In genomic region chr1:17952506-17952905, GRCh38 we compare ENCODE assay signal across 20 cellular contexts.
DNase-seq lines count a peak whose midpoint lies in the region; ATAC-seq and TF ChIP-seq lines count a peak whose summit lies in the region.
"Had no signal": no experiment of that assay in that cellular context is flagged by ENCODE, and none has a peak within 500 bp of the region (broad histone marks: within the 10 kb centered on the region; RNA-seq: fewer than 3 reads in every experiment).

No MANE protein-coding gene starts in this region.

- no peaks in the 10 kb centered on the region for H3K36me3 ChIP-seq in H7 (replicated peaks; ENCODE audit: control insufficient read depth, insufficient read depth, low read length)
- H3K36me3 ChIP-seq: BE2C, BLaER1 had no signal

- TF ChIP-seq CTCF in neural crest cell (conservative IDR thresholded peaks at IDR 0.05) = no peak

- in situ Hi-C loops in G401 (cut with HindIII; ENCODE audit: low sequenced_read_pairs) = no loop called here

- ATAC-seq in left lobe of liver (no peak), GM21737 (IDR thresholded peaks at IDR 0.05; ENCODE audit: unreplicated experiment) (no peak)
- ATAC-seq: GM12878 had no signal

- no peaks in the 10 kb centered on the region for H3K9me3 Mint-ChIP-seq in neural crest cell
- H3K9me3 Mint-ChIP-seq: CD4-positive, alpha-beta memory T cell; CD4-positive, CD25-positive, alpha-beta regulatory T cell; CD8-positive, alpha-beta memory T cell had no signal

- H3K4me3 Mint-ChIP-seq in neural crest cell = no peak overlapping the region
- H3K4me3 Mint-ChIP-seq: CD14-positive monocyte; CD4-positive, alpha-beta memory T cell; CD4-positive, CD25-positive, alpha-beta regulatory T cell; CD8-positive, alpha-beta memory T cell had no signal

- no peak overlapping the region for H3K4me3 ChIP-seq in H7 (ENCODE audit: insufficient read depth, low read depth, low read length)
- H3K4me3 ChIP-seq: BLaER1, GM12878 had no signal

- H3K36me3 Mint-ChIP-seq in neural crest cell (ENCODE audit: low read depth) = no peaks in the 10 kb centered on the region
- H3K36me3 Mint-ChIP-seq: CD14-positive monocyte; CD4-positive, alpha-beta memory T cell; CD4-positive, CD25-positive, alpha-beta regulatory T cell; CD8-positive, alpha-beta memory T cell had no signal

- H3K27me3 ChIP-seq in H7 (ENCODE audit: control insufficient read depth, insufficient read depth, low read length) = no peaks in the 10 kb centered on the region; the same call in 1 of the 2 replicates
- H3K27me3 ChIP-seq: BE2C, BLaER1 had no signal

- H3K27me3 Mint-ChIP-seq in neural crest cell (ENCODE audit: low read depth) = peaks cover 31% of the 10 kb centered on the region

- DNase-seq in H7 (peak; percentile 32), neural crest cell (ENCODE audit: low read depth, low spot score) (no peak), posterior vena cava (ENCODE audit: low spot score) (peak; percentile 38), G401 (ENCODE audit: low spot score) (no peak), left lobe of liver (ENCODE audit: low spot score) (no peak)
- DNase-seq: 8988T; ACHN; BE2C; C1 segment of cervical spinal cord; Caco-2; Calu3; CD4-positive, alpha-beta memory T cell; CD4-positive, CD25-positive, alpha-beta regulatory T cell; CD8-positive, alpha-beta memory T cell; DMS79 treated with DMSO at 0.1 percent for 48 hours; GDM1 had no signal

- peaks cover 4% of the 10 kb centered on the region for H3K4me1 Mint-ChIP-seq in neural crest cell
- H3K4me1 Mint-ChIP-seq: CD14-positive monocyte; CD8-positive, alpha-beta memory T cell had no signal

- H3K27ac Mint-ChIP-seq in neural crest cell (ENCODE audit: unreplicated experiment) = peak overlapping the region; percentile 24
- H3K27ac Mint-ChIP-seq: CD14-positive monocyte; CD4-positive, alpha-beta memory T cell; CD4-positive, CD25-positive, alpha-beta regulatory T cell had no signal

- intact Hi-C loops in posterior vena cava (cut with DNase I) = no loop called here

Comparison
In these comparisons a context has a peak if more than half of its experiments do, and no peak if none do; other contexts are left out.
1. DNase-seq: peak in H7 (single experiment) and posterior vena cava (single experiment); none in neural crest cell (single experiment), G401 (single experiment) and left lobe of liver (single experiment).